In genomic region chr3:48446425-48447193, GRCh38 we compare ENCODE assay signal across 8 cellular contexts. TPM values are rescaled to one million over a fixed set of nuclear protein-coding genes. Genes with fewer than 3 reads are reported as not detected.
A peak's percentile ranks its signal among the peaks of the same experiment; 100 is the strongest.
DNase-seq lines count a peak whose midpoint lies in the region; ATAC-seq and TF ChIP-seq lines count a peak whose summit lies in the region.

Gene ATRIP, plus strand, starts transcription at chr3:48446737. Its CDS starts 109 bp downstream, at chr3:48446846.

- TF ChIP-seq CTCF in neural crest cell (conservative IDR thresholded peaks at IDR 0.05) (no peak), stomach (IDR thresholded peaks at IDR 0.05) (no peak)

- H3K4me1 ChIP-seq in stomach = peaks cover 19 to 46% (median 36%) of the 10 kb centered on the region in 4 donors

- DNase-seq in EL = peak; percentile 90
- DNase-seq in Kasumi-1 (lab: John Stamatoyannopoulos, UW) = peak; percentile 76 to 77
- DNase-seq in SIG-M5 treated with dmso at 0.1 percent for 504 hours (lab: John Stamatoyannopoulos, UW; ENCODE audit: unreplicated experiment) = peak; percentile 85
- DNase-seq in activated gamma-delta T cell (lab: John Stamatoyannopoulos, UW) = peak; percentile 82
- DNase-seq in fibroblast of the conjunctiva (ENCODE audit: low read depth) = peak; percentile 56
- DNase-seq in neural crest cell (ENCODE audit: low read depth, low spot score) = peak; percentile 90
- DNase-seq in stomach = peak; percentile 92

- peak within 1 kb of the TSS; percentile 86 to 97 (median 93) for H3K27ac ChIP-seq in stomach

- H3K27me3 Mint-ChIP-seq in neural crest cell (ENCODE audit: low read depth) = no peaks in the 10 kb centered on the region

- H3K36me3 Mint-ChIP-seq in neural crest cell (ENCODE audit: low read depth) = peaks cover 4% of the 10 kb centered on the region

- ATAC-seq in GM21825 (IDR thresholded peaks at IDR 0.05; ENCODE audit: unreplicated experiment) = peak; percentile 84

- H3K4me3 Mint-ChIP-seq in neural crest cell = peak within 1 kb of the TSS; percentile 89

- H3K27ac Mint-ChIP-seq in neural crest cell (ENCODE audit: unreplicated experiment) = peak within 1 kb of the TSS; percentile 83

- WGBS in stomach, 5 donors = 0 to 1% (median 0%) methylated on average over 19 to 91 of the region's 91 CpGs

- peaks cover 4 to 50% (median 47%) of the 10 kb centered on the region in 4 donors for H3K36me3 ChIP-seq in stomach

- no peaks in the 10 kb centered on the region for H3K27me3 ChIP-seq in stomach

- intact Hi-C loops in stomach (cut with DNase I; ENCODE audit: low total_unique reads) = no loop called here

- H3K9me3 ChIP-seq in stomach = no peaks in the 10 kb centered on the region

- H3K9me3 Mint-ChIP-seq in neural crest cell = no peaks in the 10 kb centered on the region

- H3K4me3 ChIP-seq in stomach = peak within 1 kb of the TSS; percentile 75 to 93 (median 79)

- peaks cover 36% of the 10 kb centered on the region for H3K4me1 Mint-ChIP-seq in neural crest cell

- no peak for TF ChIP-seq EP300 in stomach (IDR thresholded peaks at IDR 0.05)

- peak in 2 of 4 donors; percentile 22 to 72 for TF ChIP-seq POLR2A in stomach (IDR thresholded peaks at IDR 0.05)

RNA-seq across cellular contexts. Expression of gene ATRIP, which starts in this region (rescaled TPM):
- total RNA-seq in neural crest cell (21.8 and 22.1 TPM in 2 replicates), stomach (10 to 100 TPM in 2 of 5 donors, 1 to 10 TPM in 3; 2.3 to 34.4 (median 5.5) TPM)
- polyA plus RNA-seq in stomach = 1 to 10 TPM; 2.9 to 5.8 (median 3.2) TPM

Comparison
In these comparisons a context has a peak if more than half of its experiments do, and no peak if none do; other contexts are left out.
1. Peak in every context shown above with its lines: DNase-seq, ATAC-seq, H3K4me3 ChIP-seq and H3K27ac ChIP-seq.